1 cellular context compared by ENCODE assay signal in the genomic region with DNA sequence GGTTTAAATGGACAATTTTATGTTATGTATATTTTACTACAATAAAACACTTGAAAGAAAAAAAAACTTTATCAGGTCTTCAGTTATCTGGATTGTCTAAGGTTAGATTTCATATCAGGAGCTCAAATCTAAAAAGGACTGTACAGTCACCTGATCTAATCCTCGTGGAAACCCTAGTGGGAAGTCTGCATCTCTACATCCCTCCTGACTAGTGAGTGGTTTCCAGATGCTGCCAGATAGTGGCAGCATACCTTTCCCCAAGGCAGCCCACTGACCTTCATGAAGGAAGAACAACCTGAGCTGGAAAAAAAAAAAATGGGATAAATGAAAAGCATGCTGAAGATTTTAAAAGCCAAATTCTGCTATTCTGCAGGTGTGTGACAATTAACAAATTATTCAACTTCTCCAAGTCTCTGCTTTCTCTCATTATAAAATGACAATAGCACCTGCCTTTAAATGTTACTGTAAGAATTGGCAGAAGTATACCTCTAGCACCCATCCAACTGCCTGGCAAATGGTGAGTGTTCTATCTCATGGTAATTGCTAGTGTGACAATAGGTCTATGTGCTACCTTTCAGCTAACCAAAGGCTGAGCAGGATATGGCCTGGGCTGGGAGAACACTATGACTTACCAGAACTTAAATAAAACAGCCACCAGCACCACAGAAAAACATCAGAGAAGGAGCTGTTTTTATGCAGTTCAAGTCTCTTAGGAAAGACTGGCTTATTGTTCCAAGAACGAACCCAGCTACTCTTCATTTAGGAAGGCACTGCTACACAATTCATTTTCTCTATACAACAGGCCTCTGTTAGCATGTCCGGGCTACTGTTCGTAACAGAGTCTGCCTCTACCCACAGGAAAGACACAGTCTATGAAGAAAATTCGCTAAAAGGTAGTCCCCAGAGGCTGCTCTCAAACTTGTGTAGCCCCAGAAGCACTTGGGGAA.
TF ChIP-seq lines count a peak whose summit lies in the region.

No MANE protein-coding gene starts in this region.

TF ChIP-seq in GM12878, 131 proteins besides CTCF, POLR2A, EP300 and RAD21 (continued from another document):
- TF ChIP-seq MXI1 (IDR thresholded peaks at IDR 0.05; ENCODE audit: low read depth, low read length) (no peak), CBX3 (IDR thresholded peaks at IDR 0.05; ENCODE audit: borderline replicate concordance, low read depth) (no peak), HCFC1 (IDR thresholded peaks at IDR 0.05; ENCODE audit: low read length) (no peak)
- TF ChIP-seq, protein P1, sequence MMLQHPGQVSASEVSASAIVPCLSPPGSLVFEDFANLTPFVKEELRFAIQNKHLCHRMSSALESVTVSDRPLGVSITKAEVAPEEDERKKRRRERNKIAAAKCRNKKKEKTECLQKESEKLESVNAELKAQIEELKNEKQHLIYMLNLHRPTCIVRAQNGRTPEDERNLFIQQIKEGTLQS (IDR thresholded peaks at IDR 0.05; ENCODE audit: borderline replicate concordance, extremely low read depth, low read depth, low read length): no peak
- TF ChIP-seq, protein P2, sequence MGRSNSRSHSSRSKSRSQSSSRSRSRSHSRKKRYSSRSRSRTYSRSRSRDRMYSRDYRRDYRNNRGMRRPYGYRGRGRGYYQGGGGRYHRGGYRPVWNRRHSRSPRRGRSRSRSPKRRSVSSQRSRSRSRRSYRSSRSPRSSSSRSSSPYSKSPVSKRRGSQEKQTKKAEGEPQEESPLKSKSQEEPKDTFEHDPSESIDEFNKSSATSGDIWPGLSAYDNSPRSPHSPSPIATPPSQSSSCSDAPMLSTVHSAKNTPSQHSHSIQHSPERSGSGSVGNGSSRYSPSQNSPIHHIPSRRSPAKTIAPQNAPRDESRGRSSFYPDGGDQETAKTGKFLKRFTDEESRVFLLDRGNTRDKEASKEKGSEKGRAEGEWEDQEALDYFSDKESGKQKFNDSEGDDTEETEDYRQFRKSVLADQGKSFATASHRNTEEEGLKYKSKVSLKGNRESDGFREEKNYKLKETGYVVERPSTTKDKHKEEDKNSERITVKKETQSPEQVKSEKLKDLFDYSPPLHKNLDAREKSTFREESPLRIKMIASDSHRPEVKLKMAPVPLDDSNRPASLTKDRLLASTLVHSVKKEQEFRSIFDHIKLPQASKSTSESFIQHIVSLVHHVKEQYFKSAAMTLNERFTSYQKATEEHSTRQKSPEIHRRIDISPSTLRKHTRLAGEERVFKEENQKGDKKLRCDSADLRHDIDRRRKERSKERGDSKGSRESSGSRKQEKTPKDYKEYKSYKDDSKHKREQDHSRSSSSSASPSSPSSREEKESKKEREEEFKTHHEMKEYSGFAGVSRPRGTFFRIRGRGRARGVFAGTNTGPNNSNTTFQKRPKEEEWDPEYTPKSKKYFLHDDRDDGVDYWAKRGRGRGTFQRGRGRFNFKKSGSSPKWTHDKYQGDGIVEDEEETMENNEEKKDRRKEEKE (IDR thresholded peaks at IDR 0.05): no peak
- TF ChIP-seq, protein P3, sequence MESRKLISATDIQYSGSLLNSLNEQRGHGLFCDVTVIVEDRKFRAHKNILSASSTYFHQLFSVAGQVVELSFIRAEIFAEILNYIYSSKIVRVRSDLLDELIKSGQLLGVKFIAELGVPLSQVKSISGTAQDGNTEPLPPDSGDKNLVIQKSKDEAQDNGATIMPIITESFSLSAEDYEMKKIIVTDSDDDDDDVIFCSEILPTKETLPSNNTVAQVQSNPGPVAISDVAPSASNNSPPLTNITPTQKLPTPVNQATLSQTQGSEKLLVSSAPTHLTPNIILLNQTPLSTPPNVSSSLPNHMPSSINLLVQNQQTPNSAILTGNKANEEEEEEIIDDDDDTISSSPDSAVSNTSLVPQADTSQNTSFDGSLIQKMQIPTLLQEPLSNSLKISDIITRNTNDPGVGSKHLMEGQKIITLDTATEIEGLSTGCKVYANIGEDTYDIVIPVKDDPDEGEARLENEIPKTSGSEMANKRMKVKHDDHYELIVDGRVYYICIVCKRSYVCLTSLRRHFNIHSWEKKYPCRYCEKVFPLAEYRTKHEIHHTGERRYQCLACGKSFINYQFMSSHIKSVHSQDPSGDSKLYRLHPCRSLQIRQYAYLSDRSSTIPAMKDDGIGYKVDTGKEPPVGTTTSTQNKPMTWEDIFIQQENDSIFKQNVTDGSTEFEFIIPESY (IDR thresholded peaks at IDR 0.05): no peak
